In the genomic region with DNA sequence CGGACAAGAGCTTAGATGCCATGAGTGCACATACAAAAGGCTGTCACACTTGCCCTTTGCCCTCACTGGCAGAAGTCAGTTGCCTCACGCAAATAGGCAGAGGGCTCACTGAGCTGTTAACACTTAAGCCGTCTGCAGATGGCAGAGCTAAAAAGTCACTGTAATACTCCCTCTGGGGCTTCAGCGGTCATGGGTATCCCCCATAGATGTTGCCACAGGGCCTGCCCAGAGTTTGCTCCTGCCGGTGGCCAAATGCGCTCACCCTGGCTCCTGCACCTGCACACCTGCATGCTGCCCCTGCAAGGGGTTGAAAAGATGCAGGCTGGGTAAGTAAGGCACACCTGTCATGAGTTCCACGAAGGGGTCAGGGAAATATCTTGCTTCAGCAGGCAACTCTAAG, we compare ENCODE assay signal across 35 cellular contexts.
"Had no signal": no experiment of that assay in that cellular context is flagged by ENCODE, and none has a peak within 500 bp of the region (broad histone marks: within the 10 kb centered on the region; RNA-seq: fewer than 3 reads in every experiment).

No MANE protein-coding gene starts in this region.

- H3K9me3 ChIP-seq: adrenal gland, Peyer's patch, SJSA1, SK-N-SH had no signal

- H3K27ac ChIP-seq: adrenal gland, KMS-11, Peyer's patch, SJSA1 had no signal

- H3K4me2 ChIP-seq: KMS-11, SK-N-SH had no signal

- H3K36me3 Mint-ChIP-seq: activated naive CD4-positive, alpha-beta T cell treated with anti-CD3 and anti-CD28 coated beads, Interleukin-2, amount 50 U/mL, for 72 hours; brain had no signal

- H3K27me3 Mint-ChIP-seq: activated CD4-positive, alpha-beta T cell treated with anti-CD3 and anti-CD28 coated beads for 36 hours; activated CD4-positive, alpha-beta T cell treated with anti-CD3 and anti-CD28 coated beads, Interleukin-2, amount 10 ng/mL, durations not matched to agents 7 days and 5 days; activated T-cell treated with anti-CD3 and anti-CD28 coated beads, Interleukin-2, amount 50 U/mL, for 24 hours; brain had no signal

- H3K9me3 Mint-ChIP-seq: activated T-cell treated with anti-CD3 and anti-CD28 coated beads, Interleukin-2, amount 50 U/mL, for 24 hours; T-helper 1 cell treated with Interleukin-12 subunit alpha and Interleukin-12 subunit beta and Interleukin-4 antibody, amounts not matched to agents 30 μg/mL and 1 μg/mL, for 36 hours had no signal

- H3K4me1 Mint-ChIP-seq: activated CD4-positive, alpha-beta T cell treated with anti-CD3 and anti-CD28 coated beads for 36 hours; activated CD4-positive, alpha-beta T cell treated with anti-CD3 and anti-CD28 coated beads, Interleukin-2, amount 10 ng/mL, durations not matched to agents 7 days and 5 days; brain; WTC11 had no signal

- H3K9ac ChIP-seq: KMS-11, SK-N-SH had no signal

- DNase-seq: activated CD4-positive, alpha-beta T cell treated with anti-CD3 and anti-CD28 coated beads for 36 hours; activated CD4-positive, alpha-beta T cell treated with anti-CD3 and anti-CD28 coated beads, Interleukin-2, amount 10 ng/mL, durations not matched to agents 7 days and 5 days; activated CD4-positive, alpha-beta T cell treated with anti-CD3 and anti-CD28 coated beads, Interleukin-2, amount 50 U/mL, for 48 hours; activated CD8-positive, alpha-beta T cell treated with anti-CD3 and anti-CD28 coated beads, Interleukin-2, amount 10 ng/mL, durations not matched to agents 7 days and 5 days; activated gamma-delta T cell treated with Interleukin-2 at 50 U/mL for 16 hours; activated naive CD4-positive, alpha-beta T cell treated with anti-CD3 and anti-CD28 coated beads for 36 hours; activated T-cell treated with anti-CD3 and anti-CD28 coated beads, Interleukin-2, amount 50 U/mL, for 24 hours; adrenal gland; central memory CD4-positive, alpha-beta T cell; NCI-H1092 treated with DMSO at 0.1 percent for 48 hours; NCI-H1417; NCI-H146; NCI-H187; NCI-H2029 treated with DMSO at 0.1 percent for 48 hours; NCI-H2107; NCI-H2171; NCI-H2227 treated with DMSO at 0.1 percent for 48 hours; NCI-H446; NCI-H510A treated with DMSO at 0.1 percent for 48 hours; NCI-H526 treated with DMSO at 0.1 percent for 48 hours; NCI-H774; NK-92 treated with Interleukin-12 subunit alpha and Interleukin-12 subunit beta, amount 100 ng/mL, for 24 hours; PC-3; Peyer's patch; RPMI8226; SHP77 treated with DMSO at 0.1 percent for 48 hours; SK-N-SH had no signal

- H3K27me3 ChIP-seq: adrenal gland, Peyer's patch, SJSA1 had no signal

- ATAC-seq: activated CD4-positive, alpha-beta T cell treated with anti-CD3 and anti-CD28 coated beads for 36 hours; activated CD4-positive, CD25-positive, alpha-beta regulatory T cell treated with anti-CD3 and anti-CD28 coated beads, Interleukin-2, amount 50 U/mL, for 24 hours; activated CD8-positive, alpha-beta T cell treated with anti-CD3 and anti-CD28 coated beads, Interleukin-2, amount 10 ng/mL, durations not matched to agents 7 days and 5 days; activated naive CD4-positive, alpha-beta T cell treated with anti-CD3 and anti-CD28 coated beads, Interleukin-2, amount 50 U/mL, for 72 hours; PC-3; WTC11 had no signal

- H3K4me3 ChIP-seq: adrenal gland, Peyer's patch, SJSA1 had no signal

- H3K4me3 Mint-ChIP-seq: activated CD4-positive, alpha-beta T cell treated with anti-CD3 and anti-CD28 coated beads for 36 hours; activated CD4-positive, alpha-beta T cell treated with anti-CD3 and anti-CD28 coated beads, Interleukin-2, amount 10 ng/mL, durations not matched to agents 7 days and 5 days; activated CD8-positive, alpha-beta T cell treated with anti-CD3 and anti-CD28 coated beads, Interleukin-2, amount 10 ng/mL, durations not matched to agents 7 days and 5 days; activated naive CD4-positive, alpha-beta T cell treated with anti-CD3 and anti-CD28 coated beads for 36 hours; activated T-cell treated with anti-CD3 and anti-CD28 coated beads, Interleukin-2, amount 50 U/mL, for 24 hours; brain; T-helper 1 cell treated with Interleukin-12 subunit alpha and Interleukin-12 subunit beta and Interleukin-4 antibody, amounts not matched to agents 30 μg/mL and 1 μg/mL, for 36 hours; T-helper 2 cell treated with Interferon-gamma antibody and Interleukin-4, amounts not matched to agents 5 μg/mL and 100 μg/mL, for 36 hours; WTC11 had no signal

- H3K27ac Mint-ChIP-seq: activated CD4-positive, alpha-beta T cell treated with anti-CD3 and anti-CD28 coated beads for 36 hours; activated CD4-positive, alpha-beta T cell treated with anti-CD3 and anti-CD28 coated beads, Interleukin-2, amount 10 ng/mL, durations not matched to agents 7 days and 5 days; activated CD8-positive, alpha-beta T cell treated with anti-CD3 and anti-CD28 coated beads, Interleukin-2, amount 10 ng/mL, durations not matched to agents 7 days and 5 days; activated naive CD4-positive, alpha-beta T cell treated with anti-CD3 and anti-CD28 coated beads for 36 hours; activated naive CD4-positive, alpha-beta T cell treated with anti-CD3 and anti-CD28 coated beads, Interleukin-2, amount 50 U/mL, for 72 hours; activated T-cell treated with anti-CD3 and anti-CD28 coated beads, Interleukin-2, amount 50 U/mL, for 24 hours; brain; T-helper 1 cell treated with Interleukin-12 subunit alpha and Interleukin-12 subunit beta and Interleukin-4 antibody, amounts not matched to agents 30 μg/mL and 1 μg/mL, for 36 hours; T-helper 2 cell treated with Interferon-gamma antibody and Interleukin-4, amounts not matched to agents 5 μg/mL and 100 μg/mL, for 36 hours; WTC11 had no signal

- H3K36me3 ChIP-seq: adrenal gland, Peyer's patch, SJSA1 had no signal

- H3K4me1 ChIP-seq: adrenal gland, Peyer's patch, SJSA1 had no signal
